ENCODE assay signal across 21 cellular contexts in the genomic region with DNA sequence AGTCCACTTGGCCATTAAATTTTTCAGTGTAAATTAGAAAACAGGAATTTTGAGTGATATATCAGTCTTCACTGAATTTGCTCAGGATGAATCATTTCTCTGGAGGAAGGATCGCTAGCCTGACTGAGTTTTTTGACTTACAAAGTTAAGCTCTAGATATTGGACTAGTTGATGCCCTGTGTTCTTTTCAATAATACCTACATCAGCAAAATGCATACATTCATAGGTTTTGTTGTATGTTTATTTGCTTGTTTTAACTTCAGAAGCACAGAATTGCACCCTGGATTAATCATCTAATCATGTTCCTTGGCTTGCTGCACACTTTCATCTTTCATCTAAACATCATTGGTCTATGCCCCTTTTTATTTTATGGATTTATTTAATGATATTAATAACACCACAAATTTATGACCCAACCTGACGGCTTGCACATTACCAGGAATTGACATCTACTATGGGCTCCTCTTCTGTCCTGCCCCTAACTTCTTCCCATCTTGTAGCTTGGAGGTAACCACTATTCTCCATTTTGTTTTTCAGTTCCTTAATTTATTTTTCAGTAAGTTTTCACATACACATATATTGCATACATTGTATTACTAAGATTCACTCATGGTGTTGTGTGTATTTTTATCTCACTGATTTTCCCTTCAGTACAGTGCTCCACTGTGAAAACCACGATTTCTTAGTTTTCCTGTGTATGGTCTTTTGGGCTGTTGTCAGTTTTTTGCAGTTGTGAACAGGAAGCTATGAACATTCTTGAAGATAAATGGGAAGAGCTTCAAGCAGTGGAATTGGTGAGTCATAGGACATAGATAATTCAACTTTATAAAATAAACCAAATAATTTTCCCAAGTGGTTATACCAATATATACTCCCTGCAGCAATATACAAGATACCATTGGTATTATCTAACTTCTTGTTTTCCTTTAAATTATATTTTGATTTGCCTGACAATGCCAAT. TPM values are rescaled to one million over a fixed set of nuclear protein-coding genes. Genes with fewer than 3 reads are reported as not detected.
DNase-seq lines count a peak whose midpoint lies in the region; ATAC-seq and TF ChIP-seq lines count a peak whose summit lies in the region.
"Had no signal": no experiment of that assay in that cellular context is flagged by ENCODE, and none has a peak within 500 bp of the region (broad histone marks: within the 10 kb centered on the region; RNA-seq: fewer than 3 reads in every experiment).

No MANE protein-coding gene starts in this region.

- H3K4me3 ChIP-seq in DND-41 (ENCODE audit: low read depth in 1 of 2, low read length in 2 of 2) (no peak overlapping the region), fibroblast of mammary gland (ENCODE audit: control insufficient read depth, low read depth, low read length) (no peak overlapping the region)
- H3K4me3 ChIP-seq: sigmoid colon had no signal

- H3K27ac ChIP-seq in DND-41 (ENCODE audit: low read length): no peak overlapping the region
- H3K27ac ChIP-seq: RWPE1, sigmoid colon had no signal

- no peaks in the 10 kb centered on the region for H3K9me3 Mint-ChIP-seq in MCF 10A (ENCODE audit: unreplicated experiment)

- no peak overlapping the region for H3K4me3 Mint-ChIP-seq in MCF 10A (ENCODE audit: unreplicated experiment)
- H3K4me3 Mint-ChIP-seq: brain, T-helper 17 cell had no signal

- no TSS peak for BruUV-seq in MCF 10A (replicated peaks; lab: Mats Ljungman, UMichigan)

- no peaks in the 10 kb centered on the region for H3K36me3 Mint-ChIP-seq in MCF 10A (ENCODE audit: insufficient read depth, unreplicated experiment)
- H3K36me3 Mint-ChIP-seq: brain had no signal

- no peak overlapping the region for H3K27ac Mint-ChIP-seq in MCF 10A (ENCODE audit: low read depth, unreplicated experiment)
- H3K27ac Mint-ChIP-seq: brain, T-helper 17 cell had no signal

- H3K36me3 ChIP-seq in DND-41 (ENCODE audit: insufficient read depth, low read length): no peaks in the 10 kb centered on the region
- H3K36me3 ChIP-seq: sigmoid colon had no signal

- H3K4me1 ChIP-seq in DND-41 (ENCODE audit: insufficient read depth, low read length): peaks cover 6% of the 10 kb centered on the region
- H3K4me1 ChIP-seq: sigmoid colon had no signal

- H3K79me2 ChIP-seq in DND-41 (ENCODE audit: insufficient read depth, low read length): no peaks in the 10 kb centered on the region

- H3K27me3 ChIP-seq in DND-41 (ENCODE audit: insufficient read depth, low read length, poor library complexity): no peaks in the 10 kb centered on the region
- H3K27me3 ChIP-seq: sigmoid colon had no signal

- no peak overlapping the region for H3K9ac ChIP-seq in DND-41 (ENCODE audit: low read depth, low read length)

- DNase-seq in DND-41 (no peak), HCEC 1CT (peak; percentile 40), NCI-H226 (peak; percentile 62), fibroblast of mammary gland (ENCODE audit: low read depth) (peak; percentile 43), MCF 10A (ENCODE audit: unreplicated experiment) (no peak), LoVo (ENCODE audit: low spot score) (no peak), sciatic nerve (ENCODE audit: low spot score) (no peak)
- DNase-seq in activated CD4-positive, CD25-positive, alpha-beta regulatory T cell (lab: John Stamatoyannopoulos, UW): no peak
- DNase-seq: activated naive CD4-positive, alpha-beta T cell treated with anti-CD3 and anti-CD28 coated beads, Interleukin-2, amount 50 U/mL, for 16 hours; C1 segment of cervical spinal cord; effector CD4-positive, alpha-beta T cell; MM.1S; NCI-H2107; NCI-H748 treated with DMSO at 0.1 percent for 48 hours; sigmoid colon; stimulated activated CD4-positive, alpha-beta T cell treated with anti-CD3 and anti-CD28 coated beads, Interleukin-4, amount 100 ng/mL, for 1 hour; stimulated activated CD8-positive, alpha-beta memory T cell treated with anti-CD3 and anti-CD28 coated beads, Interleukin-4, amount 100 ng/mL, for 48 hours; T-helper 17 cell had no signal

- TF ChIP-seq CTCF in DND-41 (IDR thresholded peaks at IDR 0.05; ENCODE audit: borderline replicate concordance, extremely low read depth, low read length, poor library complexity, severe bottlenecking) (no peak), fibroblast of mammary gland (conservative IDR thresholded peaks at IDR 0.05; ENCODE audit: control insufficient read depth, insufficient read depth, low read depth, low read length) (no peak), MCF 10A (IDR thresholded peaks at IDR 0.05; ENCODE audit: unreplicated experiment) (no peak)

- H3K4me2 ChIP-seq in DND-41 (ENCODE audit: insufficient read depth, low read length): no peak overlapping the region

- intact Hi-C loops in MCF 10A (cut with micrococcal nuclease) (no loop called here), sciatic nerve (cut with DNase I) (no loop called here)

- no peaks in the 10 kb centered on the region for H3K9me3 ChIP-seq in DND-41 (ENCODE audit: insufficient read depth, low read length, severe bottlenecking)
- H3K9me3 ChIP-seq: sigmoid colon had no signal

- ATAC-seq in DND-41 (ENCODE audit: insufficient read depth, low read depth) (0 out of 3 replicates have a peak, but pooled peaks have one; percentile 9), sciatic nerve (no peak)
- ATAC-seq: HCT116, T-helper 17 cell had no signal

- no peaks in the 10 kb centered on the region for H3K4me1 Mint-ChIP-seq in MCF 10A (ENCODE audit: insufficient read depth, unreplicated experiment)
- H3K4me1 Mint-ChIP-seq: brain, T-helper 17 cell had no signal

- H2AFZ ChIP-seq in DND-41 (ENCODE audit: low read depth, low read length): no peak overlapping the region

- no peaks in the 10 kb centered on the region for H3K27me3 Mint-ChIP-seq in MCF 10A (ENCODE audit: insufficient read depth, unreplicated experiment)

- CTCF ChIA-PET in MCF 10A (lab: Yijun Ruan, JAX): interaction anchor here (1.0 to 1.5 kb wide), 2 partner anchors 32 to 181 kb away, joined by 3 to 8 read pairs; partner anchors contain the start of gene TBC1D4

- H4K20me1 ChIP-seq in DND-41 (ENCODE audit: insufficient read depth, low read length): no peaks in the 10 kb centered on the region

- POLR2A ChIA-PET in MCF 10A (lab: Yijun Ruan, JAX): interaction anchor here (0.6 to 1.9 kb wide), 2 partner anchors 24 to 36 kb away, joined by 3 to 6 read pairs; partner anchors contain the start of genes COMMD6 and UCHL3

RNA-seq across cellular contexts. Expression of gene COMMD6, which starts 23.3 kb away (rescaled TPM):
- total RNA-seq in MCF 10A (2022) (132 TPM in 2 replicates), sciatic nerve (149 TPM)

RNA-seq across cellular contexts. Expression of gene TBC1D4, which starts 32.4 kb away (rescaled TPM):
- total RNA-seq in MCF 10A (2022): 6.6 and 9.3 TPM in 2 replicates
- 19.6 TPM for total RNA-seq in sciatic nerve

RNA-seq across cellular contexts. Expression of gene UCHL3, which starts 35.2 kb away (rescaled TPM):
- total RNA-seq in MCF 10A (2022) (49.9 and 79.3 TPM in 2 replicates), sciatic nerve (29.5 TPM)

Comparison
In these comparisons a context has a peak if more than half of its experiments do, and no peak if none do; other contexts are left out.
1. DNase-seq: peak in HCEC 1CT (single experiment), NCI-H226 (single experiment) and fibroblast of mammary gland (single experiment); none in DND-41 (single experiment), MCF 10A (single experiment), activated CD4-positive, CD25-positive, alpha-beta regulatory T cell (0 of 4), LoVo (single experiment) and sciatic nerve (single experiment).